ENCODE assay signal across 18 cellular contexts in the genomic region with DNA sequence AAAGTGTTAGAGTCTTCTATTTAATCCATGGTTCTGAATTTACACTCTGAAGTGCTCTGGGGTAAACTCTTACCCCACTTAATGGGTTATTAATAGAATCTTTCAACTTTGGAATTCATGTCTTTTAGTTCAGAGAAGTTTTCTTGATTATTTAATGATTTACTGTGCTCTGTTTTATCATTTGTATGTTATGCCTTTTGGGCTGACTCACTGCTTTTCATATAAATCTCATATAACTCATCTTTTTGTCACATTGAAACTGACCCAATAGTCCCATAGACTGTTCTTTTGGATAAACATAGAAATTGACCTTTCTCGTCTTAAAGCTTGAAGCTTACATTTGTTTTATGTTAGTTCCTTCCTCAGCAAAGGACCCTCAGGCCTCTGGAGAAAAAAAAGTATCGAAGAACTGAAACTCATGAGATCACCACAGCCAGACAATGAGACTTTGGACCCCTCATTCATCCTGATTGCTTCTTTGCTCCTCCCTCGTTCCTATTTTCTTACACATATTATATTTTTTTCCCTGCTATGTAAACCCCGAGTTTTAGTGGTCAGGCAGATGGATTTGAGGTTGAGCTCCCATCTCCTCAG.
"Had no signal": no experiment of that assay in that cellular context is flagged by ENCODE, and none has a peak within 500 bp of the region (broad histone marks: within the 10 kb centered on the region; RNA-seq: fewer than 3 reads in every experiment).

No MANE protein-coding gene starts in this region.

- H3K27ac ChIP-seq: body of pancreas, pancreas, sigmoid colon, testis, upper lobe of right lung had no signal

- H3K36me3 ChIP-seq: adrenal gland, pancreas, sigmoid colon, upper lobe of right lung had no signal

- H3K27me3 Mint-ChIP-seq: stimulated activated naive CD8-positive, alpha-beta T cell treated with anti-CD3 and anti-CD28 coated beads, Interleukin-15, amount 100 ng/mL, for 72 hours had no signal

- H3K9ac ChIP-seq: SK-N-SH had no signal

- H3K4me3 Mint-ChIP-seq: activated T-helper 1 cell treated with anti-CD3 and anti-CD28 coated beads, Interleukin-12 subunit alpha, Interleukin-12 subunit beta, Interleukin-2, Interleukin-4 antibody, amounts not matched to agents 30 ng/mL and 10 ng/mL and 1 ng/mL, durations not matched to agents 14 hours and 24 hours and 36 hours; neural crest cell; stimulated activated naive CD8-positive, alpha-beta T cell treated with anti-CD3 and anti-CD28 coated beads, Interleukin-15, amount 100 ng/mL, for 72 hours had no signal

- H3K4me1 Mint-ChIP-seq: neural crest cell had no signal

- H3K9me3 ChIP-seq: adrenal gland, body of pancreas, pancreas, SK-N-SH, testis, upper lobe of right lung had no signal

- H3K4me3 ChIP-seq: adrenal gland, body of pancreas, pancreas, sigmoid colon, testis, upper lobe of right lung had no signal

- ATAC-seq: body of pancreas; pancreas; stimulated activated naive CD8-positive, alpha-beta T cell treated with anti-CD3 and anti-CD28 coated beads, Interleukin-15, amount 100 ng/mL, for 72 hours; upper lobe of right lung had no signal

- H3K4me2 ChIP-seq: SK-N-SH had no signal

- H3K4me1 ChIP-seq: body of pancreas, pancreas, sigmoid colon, testis, upper lobe of right lung had no signal

- H3K27me3 ChIP-seq: adrenal gland, body of pancreas, pancreas, sigmoid colon, testis, upper lobe of right lung had no signal

- H3K27ac Mint-ChIP-seq: activated T-helper 1 cell treated with anti-CD3 and anti-CD28 coated beads, Interleukin-12 subunit alpha, Interleukin-12 subunit beta, Interleukin-2, Interleukin-4 antibody, amounts not matched to agents 30 ng/mL and 10 ng/mL and 1 ng/mL, durations not matched to agents 14 hours and 24 hours and 36 hours; stimulated activated naive CD8-positive, alpha-beta T cell treated with anti-CD3 and anti-CD28 coated beads, Interleukin-15, amount 100 ng/mL, for 72 hours had no signal

- DNase-seq: activated CD4-positive, CD25-positive, alpha-beta regulatory T cell treated with anti-CD3 and anti-CD28 coated beads, Interleukin-2, amount 50 U/mL, for 72 hours; activated naive CD4-positive, alpha-beta T cell treated with Interleukin-2 at 50 U/mL for 16 hours; adrenal gland; body of pancreas; caudate nucleus; cortex of kidney; effector CD4-positive, alpha-beta T cell; pancreas; sigmoid colon; SK-N-SH; stimulated activated CD4-positive, alpha-beta T cell treated with anti-CD3 and anti-CD28 coated beads, Interleukin-1b, Interleukin-23, amount 100 ng/mL, for 48 hours; stimulated activated naive CD8-positive, alpha-beta T cell treated with anti-CD3 and anti-CD28 coated beads, Interleukin-15, amount 100 ng/mL, for 72 hours; T-helper 1 cell; T1000; testis; upper lobe of right lung had no signal
